In the genomic region with DNA sequence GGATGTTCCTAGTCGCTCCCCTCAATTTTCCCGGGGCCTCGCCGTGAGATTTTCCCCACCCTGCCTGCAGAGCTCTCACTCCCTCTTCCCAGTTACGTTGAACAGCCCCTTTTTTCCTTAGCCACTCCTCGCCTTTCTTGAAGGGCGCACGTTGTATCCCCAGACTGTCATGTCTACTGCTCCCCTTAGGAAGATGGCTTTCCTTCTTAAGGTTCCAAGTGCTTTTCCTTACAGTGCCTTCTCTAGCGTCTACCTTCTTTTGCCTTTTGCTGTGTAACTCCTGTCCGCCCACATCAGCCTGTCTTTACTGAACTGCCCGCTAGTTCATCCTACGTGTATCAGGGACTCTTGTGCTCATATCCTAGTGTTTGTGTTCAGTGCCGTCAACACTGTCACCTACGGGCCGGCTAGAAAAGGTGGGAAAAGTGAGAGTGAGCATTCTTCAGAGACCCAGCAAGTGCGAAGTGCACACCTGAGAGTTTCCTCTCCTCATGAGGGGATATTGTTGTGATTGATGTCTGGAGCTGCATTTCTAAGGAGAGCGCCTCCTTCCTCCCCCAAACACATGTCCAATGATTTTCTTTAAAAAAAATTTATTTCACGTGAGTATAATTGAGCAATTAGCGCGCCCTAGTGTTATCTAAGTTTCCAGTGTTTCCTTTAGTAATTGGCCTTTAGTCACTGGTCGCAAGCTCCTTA, we compare ENCODE assay signal across 1 cellular context.
A peak's percentile ranks its signal among the peaks of the same experiment; 100 is the strongest.
TF ChIP-seq lines count a peak whose summit lies in the region.

No MANE protein-coding gene starts in this region.

TF ChIP-seq in HepG2, 621 proteins besides CTCF, POLR2A, EP300 and RAD21 (continued from another document and continues in another):
- TF ChIP-seq, protein P1, sequence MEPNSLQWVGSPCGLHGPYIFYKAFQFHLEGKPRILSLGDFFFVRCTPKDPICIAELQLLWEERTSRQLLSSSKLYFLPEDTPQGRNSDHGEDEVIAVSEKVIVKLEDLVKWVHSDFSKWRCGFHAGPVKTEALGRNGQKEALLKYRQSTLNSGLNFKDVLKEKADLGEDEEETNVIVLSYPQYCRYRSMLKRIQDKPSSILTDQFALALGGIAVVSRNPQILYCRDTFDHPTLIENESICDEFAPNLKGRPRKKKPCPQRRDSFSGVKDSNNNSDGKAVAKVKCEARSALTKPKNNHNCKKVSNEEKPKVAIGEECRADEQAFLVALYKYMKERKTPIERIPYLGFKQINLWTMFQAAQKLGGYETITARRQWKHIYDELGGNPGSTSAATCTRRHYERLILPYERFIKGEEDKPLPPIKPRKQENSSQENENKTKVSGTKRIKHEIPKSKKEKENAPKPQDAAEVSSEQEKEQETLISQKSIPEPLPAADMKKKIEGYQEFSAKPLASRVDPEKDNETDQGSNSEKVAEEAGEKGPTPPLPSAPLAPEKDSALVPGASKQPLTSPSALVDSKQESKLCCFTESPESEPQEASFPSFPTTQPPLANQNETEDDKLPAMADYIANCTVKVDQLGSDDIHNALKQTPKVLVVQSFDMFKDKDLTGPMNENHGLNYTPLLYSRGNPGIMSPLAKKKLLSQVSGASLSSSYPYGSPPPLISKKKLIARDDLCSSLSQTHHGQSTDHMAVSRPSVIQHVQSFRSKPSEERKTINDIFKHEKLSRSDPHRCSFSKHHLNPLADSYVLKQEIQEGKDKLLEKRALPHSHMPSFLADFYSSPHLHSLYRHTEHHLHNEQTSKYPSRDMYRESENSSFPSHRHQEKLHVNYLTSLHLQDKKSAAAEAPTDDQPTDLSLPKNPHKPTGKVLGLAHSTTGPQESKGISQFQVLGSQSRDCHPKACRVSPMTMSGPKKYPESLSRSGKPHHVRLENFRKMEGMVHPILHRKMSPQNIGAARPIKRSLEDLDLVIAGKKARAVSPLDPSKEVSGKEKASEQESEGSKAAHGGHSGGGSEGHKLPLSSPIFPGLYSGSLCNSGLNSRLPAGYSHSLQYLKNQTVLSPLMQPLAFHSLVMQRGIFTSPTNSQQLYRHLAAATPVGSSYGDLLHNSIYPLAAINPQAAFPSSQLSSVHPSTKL (CRISPR knock-in tag; IDR thresholded peaks at IDR 0.05), result 0 out of 2 replicates have a peak, but pooled peaks have one; percentile 20
- TF ChIP-seq, protein P2, sequence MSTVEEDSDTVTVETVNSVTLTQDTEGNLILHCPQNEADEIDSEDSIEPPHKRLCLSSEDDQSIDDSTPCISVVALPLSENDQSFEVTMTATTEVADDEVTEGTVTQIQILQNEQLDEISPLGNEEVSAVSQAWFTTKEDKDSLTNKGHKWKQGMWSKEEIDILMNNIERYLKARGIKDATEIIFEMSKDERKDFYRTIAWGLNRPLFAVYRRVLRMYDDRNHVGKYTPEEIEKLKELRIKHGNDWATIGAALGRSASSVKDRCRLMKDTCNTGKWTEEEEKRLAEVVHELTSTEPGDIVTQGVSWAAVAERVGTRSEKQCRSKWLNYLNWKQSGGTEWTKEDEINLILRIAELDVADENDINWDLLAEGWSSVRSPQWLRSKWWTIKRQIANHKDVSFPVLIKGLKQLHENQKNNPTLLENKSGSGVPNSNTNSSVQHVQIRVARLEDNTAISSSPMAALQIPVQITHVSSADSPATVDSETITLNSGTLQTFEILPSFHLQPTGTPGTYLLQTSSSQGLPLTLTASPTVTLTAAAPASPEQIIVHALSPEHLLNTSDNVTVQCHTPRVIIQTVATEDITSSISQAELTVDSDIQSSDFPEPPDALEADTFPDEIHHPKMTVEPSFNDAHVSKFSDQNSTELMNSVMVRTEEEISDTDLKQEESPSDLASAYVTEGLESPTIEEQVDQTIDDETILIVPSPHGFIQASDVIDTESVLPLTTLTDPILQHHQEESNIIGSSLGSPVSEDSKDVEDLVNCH (CRISPR knock-in tag; IDR thresholded peaks at IDR 0.05), result no peak
- TF ChIP-seq, protein P3, sequence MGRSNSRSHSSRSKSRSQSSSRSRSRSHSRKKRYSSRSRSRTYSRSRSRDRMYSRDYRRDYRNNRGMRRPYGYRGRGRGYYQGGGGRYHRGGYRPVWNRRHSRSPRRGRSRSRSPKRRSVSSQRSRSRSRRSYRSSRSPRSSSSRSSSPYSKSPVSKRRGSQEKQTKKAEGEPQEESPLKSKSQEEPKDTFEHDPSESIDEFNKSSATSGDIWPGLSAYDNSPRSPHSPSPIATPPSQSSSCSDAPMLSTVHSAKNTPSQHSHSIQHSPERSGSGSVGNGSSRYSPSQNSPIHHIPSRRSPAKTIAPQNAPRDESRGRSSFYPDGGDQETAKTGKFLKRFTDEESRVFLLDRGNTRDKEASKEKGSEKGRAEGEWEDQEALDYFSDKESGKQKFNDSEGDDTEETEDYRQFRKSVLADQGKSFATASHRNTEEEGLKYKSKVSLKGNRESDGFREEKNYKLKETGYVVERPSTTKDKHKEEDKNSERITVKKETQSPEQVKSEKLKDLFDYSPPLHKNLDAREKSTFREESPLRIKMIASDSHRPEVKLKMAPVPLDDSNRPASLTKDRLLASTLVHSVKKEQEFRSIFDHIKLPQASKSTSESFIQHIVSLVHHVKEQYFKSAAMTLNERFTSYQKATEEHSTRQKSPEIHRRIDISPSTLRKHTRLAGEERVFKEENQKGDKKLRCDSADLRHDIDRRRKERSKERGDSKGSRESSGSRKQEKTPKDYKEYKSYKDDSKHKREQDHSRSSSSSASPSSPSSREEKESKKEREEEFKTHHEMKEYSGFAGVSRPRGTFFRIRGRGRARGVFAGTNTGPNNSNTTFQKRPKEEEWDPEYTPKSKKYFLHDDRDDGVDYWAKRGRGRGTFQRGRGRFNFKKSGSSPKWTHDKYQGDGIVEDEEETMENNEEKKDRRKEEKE (IDR thresholded peaks at IDR 0.05), result no peak
- TF ChIP-seq ZNF792 (CRISPR knock-in tag; IDR thresholded peaks at IDR 0.05) (0 out of 2 replicates have a peak, but pooled peaks have one; percentile 56), PPARG (CRISPR knock-in tag; conservative IDR thresholded peaks at IDR 0.05) (0 out of 2 replicates have a peak, but pooled peaks have one; percentile 36), FOSL2 (CRISPR knock-in tag; IDR thresholded peaks at IDR 0.05) (no peak), ZNF549 (CRISPR knock-in tag; IDR thresholded peaks at IDR 0.05) (no peak), ZNF44 (CRISPR knock-in tag; IDR thresholded peaks at IDR 0.05) (0 out of 2 replicates have a peak, but pooled peaks have one; percentile 67), MXI1 (IDR thresholded peaks at IDR 0.05; ENCODE audit: borderline replicate concordance, low read depth, low read length) (no peak), ZNF747 (CRISPR knock-in tag; IDR thresholded peaks at IDR 0.05; ENCODE audit: borderline replicate concordance) (no peak), NFIB (CRISPR knock-in tag; IDR thresholded peaks at IDR 0.05; ENCODE audit: borderline replicate concordance) (no peak), ZSCAN30 (CRISPR knock-in tag; IDR thresholded peaks at IDR 0.05) (no peak), HOXD1 (CRISPR knock-in tag; IDR thresholded peaks at IDR 0.05) (no peak), KMT2B (CRISPR knock-in tag; IDR thresholded peaks at IDR 0.05) (0 out of 2 replicates have a peak, but pooled peaks have one; percentile 56), U2AF1 (optimal IDR thresholded peaks at IDR 0.05; ENCODE audit: low read depth, low read length) (no peak), HIVEP1 (CRISPR knock-in tag; IDR thresholded peaks at IDR 0.05) (no peak), ZNF451 (CRISPR knock-in tag; IDR thresholded peaks at IDR 0.05) (no peak), ZNF660 (CRISPR knock-in tag; IDR thresholded peaks at IDR 0.05; ENCODE audit: borderline replicate concordance, low read depth) (no peak), ELF3 (CRISPR knock-in tag; IDR thresholded peaks at IDR 0.05) (peak; percentile 29; the same call in 1 of the 2 replicates), TOE1 (CRISPR knock-in tag; IDR thresholded peaks at IDR 0.05) (no peak), ZBTB7A (CRISPR knock-in tag; IDR thresholded peaks at IDR 0.05) (no peak), SAP130 (CRISPR knock-in tag; IDR thresholded peaks at IDR 0.05; ENCODE audit: low read depth) (peak; percentile 52; the same call in 1 of the 2 replicates), ZFP37 (CRISPR knock-in tag; IDR thresholded peaks at IDR 0.05; ENCODE audit: borderline replicate concordance) (peak; percentile 41; the same call in 1 of the 2 replicates), ZMAT3 (CRISPR knock-in tag; conservative IDR thresholded peaks at IDR 0.05) (no peak), ZNF256 (CRISPR knock-in tag; conservative IDR thresholded peaks at IDR 0.05) (no peak), ARNT (IDR thresholded peaks at IDR 0.05) (no peak), ZNF264 (CRISPR knock-in tag; IDR thresholded peaks at IDR 0.05) (no peak), ZNF160 (CRISPR knock-in tag; IDR thresholded peaks at IDR 0.05) (0 out of 2 replicates have a peak, but pooled peaks have one; percentile 11), TGIF2 (CRISPR knock-in tag; IDR thresholded peaks at IDR 0.05) (peak; percentile 49; the same call in 1 of the 2 replicates), ZNF678 (CRISPR knock-in tag; IDR thresholded peaks at IDR 0.05) (no peak), TBL1XR1 (IDR thresholded peaks at IDR 0.05; ENCODE audit: borderline replicate concordance, low read length, partially characterized antibody) (no peak)
- TF ChIP-seq, protein P4, sequence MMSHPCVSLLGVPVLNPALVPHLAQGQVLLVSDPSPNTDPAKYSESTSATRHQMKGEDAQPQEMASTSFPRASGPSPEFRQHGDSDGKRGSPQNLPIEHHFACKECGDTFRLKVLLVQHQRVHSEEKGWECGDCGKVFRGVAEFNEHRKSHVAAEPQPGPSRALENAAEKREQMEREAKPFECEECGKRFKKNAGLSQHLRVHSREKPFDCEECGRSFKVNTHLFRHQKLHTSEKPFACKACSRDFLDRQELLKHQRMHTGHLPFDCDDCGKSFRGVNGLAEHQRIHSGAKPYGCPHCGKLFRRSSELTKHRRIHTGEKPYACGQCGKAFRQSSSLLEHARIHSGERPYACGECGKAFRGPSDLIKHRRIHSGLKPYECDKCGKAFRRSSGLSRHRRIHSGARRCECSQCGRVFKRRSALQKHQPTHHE (CRISPR knock-in tag; IDR thresholded peaks at IDR 0.05; ENCODE audit: borderline replicate concordance), result no peak
- TF ChIP-seq, protein P5, sequence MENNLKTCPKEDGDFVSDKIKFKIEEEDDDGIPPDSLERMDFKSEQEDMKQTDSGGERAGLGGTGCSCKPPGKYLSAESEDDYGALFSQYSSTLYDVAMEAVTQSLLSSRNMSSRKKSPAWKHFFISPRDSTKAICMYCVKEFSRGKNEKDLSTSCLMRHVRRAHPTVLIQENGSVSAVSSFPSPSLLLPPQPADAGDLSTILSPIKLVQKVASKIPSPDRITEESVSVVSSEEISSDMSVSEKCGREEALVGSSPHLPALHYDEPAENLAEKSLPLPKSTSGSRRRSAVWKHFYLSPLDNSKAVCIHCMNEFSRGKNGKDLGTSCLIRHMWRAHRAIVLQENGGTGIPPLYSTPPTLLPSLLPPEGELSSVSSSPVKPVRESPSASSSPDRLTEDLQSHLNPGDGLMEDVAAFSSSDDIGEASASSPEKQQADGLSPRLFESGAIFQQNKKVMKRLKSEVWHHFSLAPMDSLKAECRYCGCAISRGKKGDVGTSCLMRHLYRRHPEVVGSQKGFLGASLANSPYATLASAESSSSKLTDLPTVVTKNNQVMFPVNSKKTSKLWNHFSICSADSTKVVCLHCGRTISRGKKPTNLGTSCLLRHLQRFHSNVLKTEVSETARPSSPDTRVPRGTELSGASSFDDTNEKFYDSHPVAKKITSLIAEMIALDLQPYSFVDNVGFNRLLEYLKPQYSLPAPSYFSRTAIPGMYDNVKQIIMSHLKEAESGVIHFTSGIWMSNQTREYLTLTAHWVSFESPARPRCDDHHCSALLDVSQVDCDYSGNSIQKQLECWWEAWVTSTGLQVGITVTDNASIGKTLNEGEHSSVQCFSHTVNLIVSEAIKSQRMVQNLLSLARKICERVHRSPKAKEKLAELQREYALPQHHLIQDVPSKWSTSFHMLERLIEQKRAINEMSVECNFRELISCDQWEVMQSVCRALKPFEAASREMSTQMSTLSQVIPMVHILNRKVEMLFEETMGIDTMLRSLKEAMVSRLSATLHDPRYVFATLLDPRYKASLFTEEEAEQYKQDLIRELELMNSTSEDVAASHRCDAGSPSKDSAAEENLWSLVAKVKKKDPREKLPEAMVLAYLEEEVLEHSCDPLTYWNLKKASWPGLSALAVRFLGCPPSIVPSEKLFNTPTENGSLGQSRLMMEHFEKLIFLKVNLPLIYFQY (CRISPR knock-in tag; IDR thresholded peaks at IDR 0.05; ENCODE audit: borderline replicate concordance), result peak; percentile 53; the same call in 1 of the 2 replicates
- TF ChIP-seq, protein P6, sequence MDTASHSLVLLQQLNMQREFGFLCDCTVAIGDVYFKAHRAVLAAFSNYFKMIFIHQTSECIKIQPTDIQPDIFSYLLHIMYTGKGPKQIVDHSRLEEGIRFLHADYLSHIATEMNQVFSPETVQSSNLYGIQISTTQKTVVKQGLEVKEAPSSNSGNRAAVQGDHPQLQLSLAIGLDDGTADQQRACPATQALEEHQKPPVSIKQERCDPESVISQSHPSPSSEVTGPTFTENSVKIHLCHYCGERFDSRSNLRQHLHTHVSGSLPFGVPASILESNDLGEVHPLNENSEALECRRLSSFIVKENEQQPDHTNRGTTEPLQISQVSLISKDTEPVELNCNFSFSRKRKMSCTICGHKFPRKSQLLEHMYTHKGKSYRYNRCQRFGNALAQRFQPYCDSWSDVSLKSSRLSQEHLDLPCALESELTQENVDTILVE (CRISPR knock-in tag; IDR thresholded peaks at IDR 0.05), result peak; percentile 18; the same call in 1 of the 2 replicates
- TF ChIP-seq, protein P7, sequence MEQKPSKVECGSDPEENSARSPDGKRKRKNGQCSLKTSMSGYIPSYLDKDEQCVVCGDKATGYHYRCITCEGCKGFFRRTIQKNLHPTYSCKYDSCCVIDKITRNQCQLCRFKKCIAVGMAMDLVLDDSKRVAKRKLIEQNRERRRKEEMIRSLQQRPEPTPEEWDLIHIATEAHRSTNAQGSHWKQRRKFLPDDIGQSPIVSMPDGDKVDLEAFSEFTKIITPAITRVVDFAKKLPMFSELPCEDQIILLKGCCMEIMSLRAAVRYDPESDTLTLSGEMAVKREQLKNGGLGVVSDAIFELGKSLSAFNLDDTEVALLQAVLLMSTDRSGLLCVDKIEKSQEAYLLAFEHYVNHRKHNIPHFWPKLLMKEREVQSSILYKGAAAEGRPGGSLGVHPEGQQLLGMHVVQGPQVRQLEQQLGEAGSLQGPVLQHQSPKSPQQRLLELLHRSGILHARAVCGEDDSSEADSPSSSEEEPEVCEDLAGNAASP (CRISPR knock-in tag; IDR thresholded peaks at IDR 0.05; ENCODE audit: borderline replicate concordance), result 0 out of 2 replicates have a peak, but pooled peaks have one; percentile 17
- TF ChIP-seq, protein P8, sequence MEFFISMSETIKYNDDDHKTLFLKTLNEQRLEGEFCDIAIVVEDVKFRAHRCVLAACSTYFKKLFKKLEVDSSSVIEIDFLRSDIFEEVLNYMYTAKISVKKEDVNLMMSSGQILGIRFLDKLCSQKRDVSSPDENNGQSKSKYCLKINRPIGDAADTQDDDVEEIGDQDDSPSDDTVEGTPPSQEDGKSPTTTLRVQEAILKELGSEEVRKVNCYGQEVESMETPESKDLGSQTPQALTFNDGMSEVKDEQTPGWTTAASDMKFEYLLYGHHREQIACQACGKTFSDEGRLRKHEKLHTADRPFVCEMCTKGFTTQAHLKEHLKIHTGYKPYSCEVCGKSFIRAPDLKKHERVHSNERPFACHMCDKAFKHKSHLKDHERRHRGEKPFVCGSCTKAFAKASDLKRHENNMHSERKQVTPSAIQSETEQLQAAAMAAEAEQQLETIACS (CRISPR knock-in tag; IDR thresholded peaks at IDR 0.05), result peak; percentile 57; the same call in 1 of the 2 replicates
- TF ChIP-seq, protein P9, sequence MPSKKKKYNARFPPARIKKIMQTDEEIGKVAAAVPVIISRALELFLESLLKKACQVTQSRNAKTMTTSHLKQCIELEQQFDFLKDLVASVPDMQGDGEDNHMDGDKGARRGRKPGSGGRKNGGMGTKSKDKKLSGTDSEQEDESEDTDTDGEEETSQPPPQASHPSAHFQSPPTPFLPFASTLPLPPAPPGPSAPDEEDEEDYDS (CRISPR knock-in tag; IDR thresholded peaks at IDR 0.05), result 0 out of 2 replicates have a peak, but pooled peaks have one; percentile 36
